In genomic region chr19:53883741-53884140, GRCh38 we compare ENCODE assay signal across 18 cellular contexts. TPM values are rescaled to one million over a fixed set of nuclear protein-coding genes. Genes with fewer than 3 reads are reported as not detected.
DNase-seq lines count a peak whose midpoint lies in the region; ATAC-seq and TF ChIP-seq lines count a peak whose summit lies in the region.
"Had no signal": no experiment of that assay in that cellular context is flagged by ENCODE, and none has a peak within 500 bp of the region (broad histone marks: within the 10 kb centered on the region; RNA-seq: fewer than 3 reads in every experiment).

No MANE protein-coding gene starts in this region.

- peaks cover 3% of the 10 kb centered on the region; the same call in 2 of the 3 replicates for H3K36me3 Mint-ChIP-seq in GM23338 (ENCODE audit: low read depth)
- H3K36me3 Mint-ChIP-seq in naive B cell = peaks cover 0 to 9% of the 10 kb centered on the region in 2 donors

- peaks cover 8% of the 10 kb centered on the region; the same call in 1 of the 2 replicates for H3K27me3 ChIP-seq in BLaER1
- H3K27me3 ChIP-seq in GM23338 (ENCODE audit: insufficient read depth) = peaks cover 11% of the 10 kb centered on the region
- H3K27me3 ChIP-seq: testis had no signal

- no peaks in the 10 kb centered on the region for H3K36me3 ChIP-seq in BLaER1
- no peaks in the 10 kb centered on the region; the same call in 1 of the 2 replicates for H3K36me3 ChIP-seq in GM23338 (ENCODE audit: insufficient read depth)

- H3K4me1 Mint-ChIP-seq in GM23338 (peaks cover 13% of the 10 kb centered on the region), naive B cell (peaks cover 12 to 23% (median 18%) of the 10 kb centered on the region in 3 donors)

- no peak for TF ChIP-seq CTCF in GM23338 (conservative IDR thresholded peaks at IDR 0.05; ENCODE audit: low read depth in 2 of 2)

- H3K79me2 ChIP-seq in GM23338 (replicated peaks; ENCODE audit: insufficient read depth) = no peaks in the 10 kb centered on the region
- H3K79me2 ChIP-seq: hepatocyte had no signal

- H3K27me3 Mint-ChIP-seq in GM23338 (ENCODE audit: insufficient read depth, low read depth, poor library complexity) (peaks cover 24% of the 10 kb centered on the region), naive B cell (peaks cover 25 to 36% (median 29%) of the 10 kb centered on the region in 3 donors)

- H3F3A ChIP-seq in GM23338 (replicated peaks; ENCODE audit: low read depth) = peaks cover 27% of the 10 kb centered on the region

- DNase-seq in GM23338 (ENCODE audit: low spot score) (peak; percentile 41), naive B cell (no peak)
- DNase-seq: activated CD4-positive, alpha-beta T cell treated with anti-CD3 and anti-CD28 coated beads, Interleukin-2, amount 50 U/mL, for 48 hours; central memory CD4-positive, alpha-beta T cell; GDM1; Karpas-422; NCI-H82; testis had no signal

- no peaks in the 10 kb centered on the region for H4K20me1 ChIP-seq in BLaER1
- no peaks in the 10 kb centered on the region for H4K20me1 ChIP-seq in GM23338 (replicated peaks; ENCODE audit: insufficient read depth)

- H2AFZ ChIP-seq in GM23338 = no peak overlapping the region
- H2AFZ ChIP-seq: hepatocyte had no signal

- H3K4me3 Mint-ChIP-seq in GM23338 = peak overlapping the region; percentile 74
- peak overlapping the region; percentile 4 to 81 (median 60) for H3K4me3 Mint-ChIP-seq in naive B cell

- H3K9me2 ChIP-seq in GM23338 (ENCODE audit: insufficient read depth) = no peaks in the 10 kb centered on the region

- no peak overlapping the region for H3K9ac ChIP-seq in BLaER1

- H3K4me2 ChIP-seq in BLaER1 = peak overlapping the region; percentile 99
- peak overlapping the region; percentile 81 for H3K4me2 ChIP-seq in GM23338
- H3K4me2 ChIP-seq: hepatocyte had no signal

- no peak overlapping the region; the same call in 1 of the 2 replicates for H3K4me3 ChIP-seq in BLaER1
- peak overlapping the region; percentile 89 for H3K4me3 ChIP-seq in GM23338
- H3K4me3 ChIP-seq: hepatocyte had no signal

- peaks cover 60% of the 10 kb centered on the region for H3K4me1 ChIP-seq in BLaER1
- H3K4me1 ChIP-seq in GM23338 (ENCODE audit: insufficient read depth) = peaks cover 30% of the 10 kb centered on the region

- H3K27ac Mint-ChIP-seq in GM23338 (no peak overlapping the region), naive B cell (peak overlapping the region in 4 of 6 donors; percentile 10 to 80 (median 58))

- H3K9me3 Mint-ChIP-seq in GM23338 (no peaks in the 10 kb centered on the region), naive B cell (no peaks in the 10 kb centered on the region)

- no peaks in the 10 kb centered on the region for H3K9me3 ChIP-seq in BLaER1
- H3K9me3 ChIP-seq: testis had no signal

- no peak for ATAC-seq in GM23338
- ATAC-seq in naive B cell (ENCODE audit: low read depth in 2 of 2) = no peak
- ATAC-seq in HG03095 (IDR thresholded peaks at IDR 0.05; ENCODE audit: unreplicated experiment) = no peak
- no peak for ATAC-seq in GM21529 (IDR thresholded peaks at IDR 0.05; ENCODE audit: unreplicated experiment)
- no peak for ATAC-seq in GM18858 (IDR thresholded peaks at IDR 0.05; ENCODE audit: unreplicated experiment)
- no peak for ATAC-seq in HG03521 (IDR thresholded peaks at IDR 0.05; ENCODE audit: unreplicated experiment)
- ATAC-seq: left lobe of liver, Panc1 had no signal

- no peak overlapping the region for H3K27ac ChIP-seq in BLaER1
- no peak overlapping the region for H3K27ac ChIP-seq in GM23338 (ENCODE audit: low read depth)
- H3K27ac ChIP-seq in cingulate gyrus (ENCODE audit: low read depth, low read length) = peak overlapping the region; percentile 65
- H3K27ac ChIP-seq: hepatocyte, testis had no signal

TF ChIP-seq in GM23338, 12 proteins besides CTCF, POLR2A, EP300 and RAD21 (continues in another document):
- TF ChIP-seq STAT1 (IDR thresholded peaks at IDR 0.05; ENCODE audit: unreplicated experiment) (no peak), REST (IDR thresholded peaks at IDR 0.05; ENCODE audit: unreplicated experiment) (no peak), JUNB (IDR thresholded peaks at IDR 0.05; ENCODE audit: unreplicated experiment) (no peak), NANOG (IDR thresholded peaks at IDR 0.05; ENCODE audit: borderline replicate concordance) (no peak), POLR2AphosphoS5 (IDR thresholded peaks at IDR 0.05; ENCODE audit: low read depth) (no peak)

RNA-seq across cellular contexts. Expression of gene PRKCG, which starts 1.7 kb away (rescaled TPM):
- total RNA-seq in GM23338 (2014; rRNA removed; shearing (Covaris generic)) = 11.1 and 15.9 TPM in 2 replicates
- polyA plus RNA-seq in GM23338 (2016; fragmentation: Nextera tagmentation; extraction: Ambion mirVana) (14.9 and 15.4 TPM in 2 replicates), naive B cell (ENCODE audit: low read depth in 6 of 6) (under 1 TPM in 2 of 6 donors, not detected in 4; 0.31 to 0.35 TPM)
- total RNA-seq: hepatocyte, pulmonary artery endothelial cell had no signal

RNA-seq across cellular contexts. Expression of gene MYADM, which starts 16.1 kb away (rescaled TPM):
- total RNA-seq in GM23338 (2014; rRNA removed; shearing (Covaris generic)) = 40.5 and 57.1 TPM in 2 replicates
- polyA plus RNA-seq in GM23338 (2016; fragmentation: Nextera tagmentation; extraction: Ambion mirVana) = 43.6 and 49.9 TPM in 2 replicates
- polyA plus RNA-seq in naive B cell (ENCODE audit: low read depth in 6 of 6) = 10 to 100 TPM; 13.8 to 56.4 (median 34.9) TPM

RNA-seq across cellular contexts. Expression of gene CACNG7, which starts 25.3 kb away (rescaled TPM):
- 15.6 and 17.9 TPM in 2 replicates for total RNA-seq in GM23338 (2014; rRNA removed; shearing (Covaris generic))
- polyA plus RNA-seq in GM23338 (2016; fragmentation: Nextera tagmentation; extraction: Ambion mirVana) = 9.4 and 9.8 TPM in 2 replicates
- polyA plus RNA-seq in naive B cell (ENCODE audit: low read depth in 6 of 6) = not detected
- total RNA-seq: left lobe of liver had no signal

RNA-seq across cellular contexts. Expression of gene NLRP12, which starts 59.6 kb away (rescaled TPM):
- total RNA-seq in GM23338 (2014; rRNA removed; shearing (Covaris generic)) = 7.5 and 8.4 TPM in 2 replicates
- polyA plus RNA-seq in GM23338 (2016; fragmentation: Nextera tagmentation; extraction: Ambion mirVana) (1.9 and 2.6 TPM in 2 replicates), naive B cell (ENCODE audit: low read depth in 6 of 6) (under 1 TPM in 5 of 6 donors, not detected in 1; 0.06 to 0.13 (median 0.11) TPM)
- total RNA-seq: hepatocyte had no signal
- polyA plus RNA-seq: hepatocyte had no signal

Comparison
In these comparisons a context has a peak if more than half of its experiments do, and no peak if none do; other contexts are left out.
1. RNA of gene PRKCG, which starts 1.7 kb away (polyA plus RNA-seq): 14.9 to 15.4 TPM in GM23338; 0.31 to 0.35 TPM in naive B cell; every median in the first group is over 10 times any median in the second.
2. RNA of gene CACNG7, which starts 25.3 kb away (polyA plus RNA-seq): 9.4 to 9.8 TPM in GM23338; not detected in naive B cell; every median in the first group is over 10 times any median in the second.